23 cellular contexts compared by ENCODE assay signal in genomic region chr7:88230646-88231045, GRCh38. TPM values are rescaled to one million over a fixed set of nuclear protein-coding genes. Genes with fewer than 3 reads are reported as not detected.
"Had no signal": no experiment of that assay in that cellular context is flagged by ENCODE, and none has a peak within 500 bp of the region (broad histone marks: within the 10 kb centered on the region; RNA-seq: fewer than 3 reads in every experiment).

No MANE protein-coding gene starts in this region.

- H3K9ac ChIP-seq: KMS-11 had no signal

- H3K4me3 ChIP-seq: K562, SJSA1, SK-N-MC had no signal

- H3K4me3 Mint-ChIP-seq: IgD-negative memory B cell had no signal

- H3K9me3 ChIP-seq: SJSA1 had no signal

- H3K4me2 ChIP-seq: KMS-11 had no signal

- H3K27ac Mint-ChIP-seq: IgD-negative memory B cell had no signal

- FAIRE-seq: HepG2, K562 had no signal

- H3K4me1 Mint-ChIP-seq: IgD-negative memory B cell had no signal

- H3K36me3 ChIP-seq: SJSA1 had no signal

- DNase-seq: Kasumi-1, MM.1S, NCI-H1092 treated with DMSO at 0.1 percent for 48 hours, NCI-H1417, NCI-H1436 treated with DMSO at 0.1 percent for 48 hours, NCI-H1694, NCI-H187 treated with DMSO at 0.1 percent for 48 hours, NCI-H2029 treated with DMSO at 0.1 percent for 48 hours, NCI-H2171 treated with DMSO at 0.1 percent for 48 hours, NCI-H345, NCI-H446 treated with DMSO at 0.1 percent for 48 hours, NCI-H510A treated with DMSO at 0.1 percent for 48 hours, NCI-H526, NCI-H748 treated with DMSO at 0.1 percent for 48 hours, Right ventricle myocardium superior, RPMI8226, SIG-M5 had no signal

- H3K27ac ChIP-seq: KMS-11, SJSA1, SK-N-MC had no signal

- ATAC-seq: HepG2, K562 had no signal

- H3K27me3 ChIP-seq: SJSA1 had no signal

RNA-seq across cellular contexts. Expression of gene SRI, which starts 10.8 kb away (rescaled TPM):
- polyA plus RNA-seq: HepG2 had no signal
